Comparison of ENCODE assay signal across 8 cellular contexts in the genomic region with DNA sequence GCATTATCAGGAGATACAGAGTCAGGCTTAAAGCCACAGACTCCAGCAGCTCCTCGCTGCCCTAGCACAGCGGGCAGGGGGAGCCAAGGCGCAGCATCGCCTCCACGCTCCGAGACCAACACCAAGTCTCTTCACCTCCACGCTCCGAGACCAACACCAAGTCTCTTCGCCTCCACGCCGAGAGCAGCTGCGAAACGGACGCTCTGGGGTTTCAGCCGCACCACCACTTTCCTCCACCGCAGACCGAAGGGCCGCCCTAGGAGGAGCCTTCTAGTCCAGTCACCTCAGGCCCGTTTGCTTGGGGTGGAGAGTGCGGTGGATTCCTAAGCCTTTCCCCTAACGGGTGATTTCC. TPM values are rescaled to one million over a fixed set of nuclear protein-coding genes. Genes with fewer than 3 reads are reported as not detected.
DNase-seq lines count a peak whose midpoint lies in the region; ATAC-seq and TF ChIP-seq lines count a peak whose summit lies in the region.

No MANE protein-coding gene starts in this region.

- H3K4me1 ChIP-seq in OCI-LY7 (ENCODE audit: insufficient read depth, low read length, poor library complexity, severe bottlenecking) (no peaks in the 10 kb centered on the region), osteoblast (ENCODE audit: insufficient read depth, low read length) (peaks cover 13% of the 10 kb centered on the region)

- H3K36me3 Mint-ChIP-seq in activated naive CD8-positive, alpha-beta T cell treated with anti-CD3 and anti-CD28 coated beads, Interleukin-2, amount 10 ng/mL, durations not matched to agents 7 days and 5 days: no peaks in the 10 kb centered on the region

- TF ChIP-seq CTCF in OCI-LY7 (conservative IDR thresholded peaks at IDR 0.05; ENCODE audit: low read length): no peak
- TF ChIP-seq CTCF in osteoblast (IDR thresholded peaks at IDR 0.05; ENCODE audit: extremely low read depth, low read depth, low read length): no peak

- H3K4me2 ChIP-seq in OCI-LY7 (ENCODE audit: low read length) (peak overlapping the region; percentile 69), osteoblast (ENCODE audit: insufficient read depth, low read length) (peak overlapping the region; percentile 92)

- H3K27me3 Mint-ChIP-seq in activated naive CD8-positive, alpha-beta T cell treated with anti-CD3 and anti-CD28 coated beads, Interleukin-2, amount 10 ng/mL, durations not matched to agents 7 days and 5 days: peaks cover 9% of the 10 kb centered on the region

- H3K27me3 ChIP-seq in osteoblast (ENCODE audit: insufficient read depth, low read length): peaks cover 1% of the 10 kb centered on the region

- H3K4me3 ChIP-seq in OCI-LY7 (ENCODE audit: low read depth, low read length, poor library complexity, severe bottlenecking): peak overlapping the region; percentile 69
- H3K4me3 ChIP-seq in osteoblast (ENCODE audit: insufficient read depth, low read length): peak overlapping the region; percentile 94

- POLR2A ChIA-PET in OCI-LY7 (lab: Charles Lee): no interaction called here
- POLR2A ChIA-PET in activated naive CD8-positive, alpha-beta T cell treated with anti-CD3 and anti-CD28 coated beads, Interleukin-2, amount 10 ng/mL, durations not matched to agents 7 days and 5 days (lab: Charles Lee): interaction anchor here (0.6 to 2.4 kb wide), 4 partner anchors 11 to 426 kb away, joined by 3 to 10 read pairs (median 3); a partner anchor contains a TSS

- no TSS peak for BruUV-seq in OCI-LY7 (replicated peaks; lab: Mats Ljungman, UMichigan)

- H3K4me3 Mint-ChIP-seq in activated naive CD8-positive, alpha-beta T cell treated with anti-CD3 and anti-CD28 coated beads, Interleukin-2, amount 10 ng/mL, durations not matched to agents 7 days and 5 days: peak overlapping the region; percentile 90

- H3K4me1 Mint-ChIP-seq in activated naive CD8-positive, alpha-beta T cell treated with anti-CD3 and anti-CD28 coated beads, Interleukin-2, amount 10 ng/mL, durations not matched to agents 7 days and 5 days: peaks cover 14% of the 10 kb centered on the region

- H2AFZ ChIP-seq in OCI-LY7 (ENCODE audit: low read length) (peak overlapping the region; percentile 62; the same call in 1 of the 2 replicates), osteoblast (ENCODE audit: low read length) (peak overlapping the region; percentile 99)

- no peak overlapping the region for H3K27ac Mint-ChIP-seq in activated naive CD8-positive, alpha-beta T cell treated with anti-CD3 and anti-CD28 coated beads, Interleukin-2, amount 10 ng/mL, durations not matched to agents 7 days and 5 days

- no peaks in the 10 kb centered on the region for H3K9me3 ChIP-seq in OCI-LY7 (ENCODE audit: low read length)
- no peaks in the 10 kb centered on the region for H3K9me3 ChIP-seq in osteoblast (ENCODE audit: low read depth, low read length)

- no peaks in the 10 kb centered on the region for H3K9me3 Mint-ChIP-seq in activated naive CD8-positive, alpha-beta T cell treated with anti-CD3 and anti-CD28 coated beads, Interleukin-2, amount 10 ng/mL, durations not matched to agents 7 days and 5 days

- H3K36me3 ChIP-seq in OCI-LY7 (ENCODE audit: insufficient read depth, low read length) (no peaks in the 10 kb centered on the region), osteoblast (ENCODE audit: insufficient read depth, low read length) (no peaks in the 10 kb centered on the region)

- H4K20me1 ChIP-seq in OCI-LY7 (ENCODE audit: insufficient read depth, low read length) (no peaks in the 10 kb centered on the region), osteoblast (ENCODE audit: insufficient read depth, low read length) (peaks cover 15% of the 10 kb centered on the region)

- CTCF ChIA-PET in OCI-LY7 (lab: Charles Lee; ENCODE audit: unreplicated experiment): interaction anchor here (0.5 kb wide), 1 partner anchor 8 kb away, joined by 3 read pairs; no protein-coding TSS in a partner anchor

- intact Hi-C loops in OCI-LY7 (cut with micrococcal nuclease; ENCODE audit: unreplicated experiment) (no loop called here), Right ventricle myocardium superior (cut with DNase I) (no loop called here)

- no peak overlapping the region for H3K27ac ChIP-seq in OCI-LY7 (ENCODE audit: low read depth, low read length, poor library complexity, severe bottlenecking)
- H3K27ac ChIP-seq in osteoblast (ENCODE audit: low read depth, low read length): peak overlapping the region; percentile 18

- no peaks in the 10 kb centered on the region for H3K9me2 ChIP-seq in OCI-LY7 (ENCODE audit: insufficient read depth, low read length)

- H3K79me2 ChIP-seq in OCI-LY7 (ENCODE audit: insufficient read depth, low read depth, low read length): no peaks in the 10 kb centered on the region
- H3K79me2 ChIP-seq in osteoblast (ENCODE audit: insufficient read depth, low read length): peaks cover 39% of the 10 kb centered on the region

- peak; percentile 29 for ATAC-seq in GM18858 (IDR thresholded peaks at IDR 0.05; ENCODE audit: unreplicated experiment)
- peak; percentile 55 for ATAC-seq in HG03045 (IDR thresholded peaks at IDR 0.05; ENCODE audit: unreplicated experiment)
- ATAC-seq in activated naive CD8-positive, alpha-beta T cell treated with anti-CD3 and anti-CD28 coated beads, Interleukin-2, amount 10 ng/mL, durations not matched to agents 7 days and 5 days (ENCODE audit: low read depth): peak; percentile 29
- peak; percentile 66 for ATAC-seq in Right ventricle myocardium superior (ENCODE audit: poor library complexity)

- DNase-seq in Ammon's horn (ENCODE audit: low spot score): peak; percentile 87
- peak; percentile 5 for DNase-seq in OCI-LY7 (ENCODE audit: low spot score)
- DNase-seq in activated naive CD8-positive, alpha-beta T cell treated with anti-CD3 and anti-CD28 coated beads, Interleukin-2, amount 10 ng/mL, durations not matched to agents 7 days and 5 days: peak; percentile 59
- DNase-seq in Right ventricle myocardium superior: peak; percentile 62
- peak; percentile 87 for DNase-seq in osteoblast (ENCODE audit: insufficient read length, low spot score, missing footprints)
- no peak for DNase-seq in cortex of kidney (lab: John Stamatoyannopoulos, UW)

RNA-seq across cellular contexts. Expression of a gene that starts 0.7 kb away (rescaled TPM):
- 0.33 and 0.47 TPM in 2 replicates for total RNA-seq in OCI-LY7 (2014; rRNA removed; shearing (Covaris generic))
- total RNA-seq in OCI-LY7 (2022) (0.32 and 0.35 TPM in 2 replicates), Right ventricle myocardium superior (6.5 TPM), osteoblast (37.3 and 46.0 TPM in 2 replicates)
- total RNA-seq in activated naive CD8-positive, alpha-beta T cell treated with anti-CD3 and anti-CD28 coated beads, Interleukin-2, amount 10 ng/mL, durations not matched to agents 7 days and 5 days: 10 to 100 TPM in 1 of 2 experiments, 1 to 10 TPM in 1; 8.7 to 11.8 TPM

RNA-seq across cellular contexts. Expression of a gene that starts 59.4 kb away (rescaled TPM):
- total RNA-seq in OCI-LY7 (2014; rRNA removed; shearing (Covaris generic)): not detected in 2 replicates
- total RNA-seq in OCI-LY7 (2022) (not detected in 2 replicates), Right ventricle myocardium superior (not detected), osteoblast (not detected in 2 replicates)
- total RNA-seq in activated naive CD8-positive, alpha-beta T cell treated with anti-CD3 and anti-CD28 coated beads, Interleukin-2, amount 10 ng/mL, durations not matched to agents 7 days and 5 days: not detected
